In genomic region chr16:9401173-9401572, GRCh38 we compare ENCODE assay signal across 3 cellular contexts.
A peak's percentile ranks its signal among the peaks of the same experiment; 100 is the strongest.
TF ChIP-seq lines count a peak whose summit lies in the region.

No MANE protein-coding gene starts in this region.

TF ChIP-seq in HepG2, 621 proteins besides CTCF, POLR2A, EP300 and RAD21 (continues in another document):
- peak; percentile 39 for TF ChIP-seq PHB2 (IDR thresholded peaks at IDR 0.05; ENCODE audit: partially characterized antibody)
- peak; percentile 69 for TF ChIP-seq ATF7 (IDR thresholded peaks at IDR 0.05)
- TF ChIP-seq ATF7 (CRISPR knock-in tag; IDR thresholded peaks at IDR 0.05) = no peak
- TF ChIP-seq PAX8 (CRISPR knock-in tag; IDR thresholded peaks at IDR 0.05; ENCODE audit: borderline replicate concordance) = no peak
- 0 out of 2 replicates have a peak, but pooled peaks have one; percentile 91 for TF ChIP-seq ATM (IDR thresholded peaks at IDR 0.05; ENCODE audit: borderline replicate concordance)
- 0 out of 2 replicates have a peak, but pooled peaks have one; percentile 83 for TF ChIP-seq NONO (IDR thresholded peaks at IDR 0.05)
- TF ChIP-seq NONO (CRISPR knock-in tag; conservative IDR thresholded peaks at IDR 0.05) = no peak
- TF ChIP-seq SP1 (IDR thresholded peaks at IDR 0.05) = peak; percentile 78
- no peak for TF ChIP-seq SP1 (CRISPR knock-in tag; IDR thresholded peaks at IDR 0.05)
- no peak for TF ChIP-seq ZNF576 (CRISPR knock-in tag; IDR thresholded peaks at IDR 0.05)
- 0 out of 2 replicates have a peak, but pooled peaks have one; percentile 46 for TF ChIP-seq RAD51 (IDR thresholded peaks at IDR 0.05; ENCODE audit: borderline replicate concordance)
- no peak for TF ChIP-seq IKZF5 (CRISPR knock-in tag; IDR thresholded peaks at IDR 0.05)
- no peak for TF ChIP-seq ZNF891 (CRISPR knock-in tag; IDR thresholded peaks at IDR 0.05)
- peak; percentile 96 for TF ChIP-seq TRIM22 (IDR thresholded peaks at IDR 0.05)
- TF ChIP-seq FOXK2 (IDR thresholded peaks at IDR 0.05) = peak; percentile 69
- peak; percentile 97 for TF ChIP-seq NBN (conservative IDR thresholded peaks at IDR 0.05)
- TF ChIP-seq HNRNPK (IDR thresholded peaks at IDR 0.05; ENCODE audit: low read depth, low read length, poor library complexity, severe bottlenecking) = no peak
- TF ChIP-seq FOXP1 (IDR thresholded peaks at IDR 0.05) = peak; percentile 79
- TF ChIP-seq FOXP1 (CRISPR knock-in tag; IDR thresholded peaks at IDR 0.05) = no peak
- peak; percentile 99 for TF ChIP-seq ZNF282 (IDR thresholded peaks at IDR 0.05; ENCODE audit: partially characterized antibody)
- no peak for TF ChIP-seq BCL3 (CRISPR knock-in tag; IDR thresholded peaks at IDR 0.05)
- TF ChIP-seq ZNF292 (CRISPR knock-in tag; IDR thresholded peaks at IDR 0.05; ENCODE audit: borderline replicate concordance, low read depth) = no peak
- TF ChIP-seq ARNT (IDR thresholded peaks at IDR 0.05) = peak; percentile 92

TF ChIP-seq in IMR-90, 13 proteins besides CTCF, POLR2A, EP300 and RAD21:
- TF ChIP-seq BHLHE40 (IDR thresholded peaks at IDR 0.05; ENCODE audit: low read depth, low read length) = no peak

TF ChIP-seq in H1, 55 proteins besides CTCF, POLR2A, EP300 and RAD21:
- TF ChIP-seq CREB1 (IDR thresholded peaks at IDR 0.05) (no peak), CEBPB (IDR thresholded peaks at IDR 0.05; ENCODE audit: low read depth, low read length) (no peak), CBX8 (IDR thresholded peaks at IDR 0.05; ENCODE audit: borderline replicate concordance, low read depth, low read length) (no peak), RXRA (IDR thresholded peaks at IDR 0.05; ENCODE audit: insufficient read depth, low read depth, low read length) (no peak), CHD7 (IDR thresholded peaks at IDR 0.05; ENCODE audit: insufficient replicate concordance, low read length) (no peak), POLR2AphosphoS5 (IDR thresholded peaks at IDR 0.05; ENCODE audit: low read depth, low read length) (no peak), CHD2 (IDR thresholded peaks at IDR 0.05; ENCODE audit: low read length) (no peak), USF2 (IDR thresholded peaks at IDR 0.05; ENCODE audit: low read length) (no peak), EGR1 (IDR thresholded peaks at IDR 0.05; ENCODE audit: borderline replicate concordance, low read depth, low read length) (no peak), SIN3A (conservative IDR thresholded peaks at IDR 0.05 in 1 of 2, IDR thresholded peaks at IDR 0.05 in 1 of 2; ENCODE audit: low read depth in 1 of 2, low read length in 2 of 2) (no peak), YY1 (IDR thresholded peaks at IDR 0.05; ENCODE audit: low read depth, low read length) (no peak), EZH2 (IDR thresholded peaks at IDR 0.05; ENCODE audit: low read depth, low read length, severe bottlenecking) (no peak), BCL11A (IDR thresholded peaks at IDR 0.05; ENCODE audit: low read depth in 2 of 2, low read length in 2 of 2) (no peak)
